Comparison of ENCODE assay signal across 16 cellular contexts in genomic region chr2:186540971-186541370, GRCh38. TPM values are rescaled to one million over a fixed set of nuclear protein-coding genes. Genes with fewer than 3 reads are reported as not detected.
DNase-seq lines count a peak whose midpoint lies in the region; ATAC-seq, FAIRE-seq and TF ChIP-seq lines count a peak whose summit lies in the region.
"Had no signal": no experiment of that assay in that cellular context is flagged by ENCODE, and none has a peak within 500 bp of the region (broad histone marks: within the 10 kb centered on the region; RNA-seq: fewer than 3 reads in every experiment).

No MANE protein-coding gene starts in this region.

- H2BK20ac ChIP-seq in IMR-90 (ENCODE audit: low read depth, low read length) = no peak overlapping the region

- peak overlapping the region; percentile 34; the same call in 1 of the 2 replicates for H3K4me2 ChIP-seq in IMR-90 (ENCODE audit: low read depth, low read length)
- no peak overlapping the region for H3K4me2 ChIP-seq in mesendoderm (ENCODE audit: low read length)

- FAIRE-seq in GM12892 (lab: Jason Lieb, UNC) = no peak
- FAIRE-seq: H1 had no signal

- H3K18ac ChIP-seq in IMR-90 (ENCODE audit: low read depth, low read length) = no peak overlapping the region; the same call in 1 of the 2 replicates
- no peak overlapping the region for H3K18ac ChIP-seq in mesendoderm (ENCODE audit: low read length)

- H3K9me3 ChIP-seq in A673 (ENCODE audit: low read depth, low read length, poor library complexity, severe bottlenecking) = no peaks in the 10 kb centered on the region
- H3K9me3 ChIP-seq in IMR-90 (ENCODE audit: control insufficient read depth, insufficient read depth, low read length) = no peaks in the 10 kb centered on the region
- H3K9me3 ChIP-seq: gastroesophageal sphincter, psoas muscle, upper lobe of left lung had no signal

- H4K5ac ChIP-seq in IMR-90 (ENCODE audit: low read depth, low read length) (no peak overlapping the region; the same call in 1 of the 2 replicates), mesendoderm (ENCODE audit: low read length) (no peak overlapping the region)

- no peak overlapping the region for H4K8ac ChIP-seq in IMR-90 (ENCODE audit: low read depth in 2 of 2, low read length in 2 of 2)
- no peak overlapping the region for H4K8ac ChIP-seq in mesendoderm (ENCODE audit: low read depth, low read length)

- H3K56ac ChIP-seq in IMR-90 (ENCODE audit: extremely low read depth, insufficient read depth, low read length) (no peak overlapping the region), mesendoderm (ENCODE audit: low read length) (no peak overlapping the region)

- H3K27me3 ChIP-seq in A673 (replicated peaks; ENCODE audit: insufficient read depth, low read depth, low read length, poor library complexity) (no peaks in the 10 kb centered on the region), IMR-90 (ENCODE audit: control insufficient read depth, insufficient read depth, low read length) (no peaks in the 10 kb centered on the region), mesendoderm (ENCODE audit: insufficient read depth, low read length, poor library complexity) (no peaks in the 10 kb centered on the region)
- H3K27me3 ChIP-seq: gastroesophageal sphincter, upper lobe of left lung had no signal

- CTCF ChIA-PET in A673 (lab: Charles Lee) (no interaction called here), IMR-90 (lab: Yijun Ruan, JAX) (interaction anchor here (0.8 kb wide), 1 partner anchor 11 kb away, joined by 3 read pairs; no protein-coding TSS in a partner anchor)

- in situ Hi-C loops in IMR-90 (cut with MboI; ENCODE audit: low sequenced_read_pairs) = no loop called here

- no CpG with 5 or more reads among the region's 4 CpGs for WGBS in IMR-90 (ENCODE audit: extremely low coverage in 2 of 2, insufficient read length in 1 of 2), 2 experiments
- no CpG with 5 or more reads among the region's 4 CpGs for WGBS in mesendoderm (ENCODE audit: extremely low coverage, insufficient coverage, low lambda C conversion rate)

- intact Hi-C loops in A673 (cut with micrococcal nuclease; ENCODE audit: unreplicated experiment) = loop anchor here (5.0 kb wide), 1 partner anchor 51 kb away; the partner anchor contains the start of gene ITGAV
- intact Hi-C loops in IMR-90 (cut with micrococcal nuclease) = no loop called here

- H3K36me3 ChIP-seq in A673 (ENCODE audit: insufficient read depth, low read length, poor library complexity, severe bottlenecking) = no peaks in the 10 kb centered on the region
- H3K36me3 ChIP-seq in IMR-90 (ENCODE audit: control insufficient read depth, insufficient read depth, low read length) = no peaks in the 10 kb centered on the region
- no peaks in the 10 kb centered on the region for H3K36me3 ChIP-seq in mesendoderm (ENCODE audit: control insufficient read depth, insufficient read depth, low read length)
- H3K36me3 ChIP-seq: gastroesophageal sphincter, upper lobe of left lung had no signal

- no peak overlapping the region for H3K4ac ChIP-seq in IMR-90 (ENCODE audit: low read depth, low read length)
- no peak overlapping the region for H3K4ac ChIP-seq in mesendoderm (ENCODE audit: low read depth, low read length)

- no peak for TF ChIP-seq POLR2A in IMR-90 (IDR thresholded peaks at IDR 0.05; ENCODE audit: low read depth, low read length)
- TF ChIP-seq POLR2A in GM12892 (IDR thresholded peaks at IDR 0.05; ENCODE audit: low read depth, low read length) = no peak

- DNase-seq in A673 (ENCODE audit: low spot score) (peak; percentile 46), IMR-90 (peak; percentile 49), astrocyte of the hippocampus (ENCODE audit: low read depth, low spot score) (peak; percentile 10), myocyte (ENCODE audit: low read depth) (peak; percentile 52), mesendoderm (no peak), dermis blood vessel endothelial cell (no peak), GM12892 (ENCODE audit: insufficient read length) (no peak)
- DNase-seq in activated CD4-positive, alpha-beta T cell treated with anti-CD3 and anti-CD28 coated beads, Interleukin-2, amount 50 U/mL, for 48 hours = no peak
- DNase-seq: activated CD4-positive, alpha-beta T cell treated with anti-CD3 and anti-CD28 coated beads, Interleukin-2, amount 10 ng/mL, durations not matched to agents 24 days and 14 days; activated naive CD8-positive, alpha-beta T cell treated with anti-CD3 and anti-CD28 coated beads, Interleukin-2, amount 10 ng/mL, durations not matched to agents 7 days and 5 days; GDM1; psoas muscle; SHP77 treated with DMSO at 0.1 percent for 48 hours; upper lobe of left lung had no signal

- no peak for TF ChIP-seq CTCF in A673 (conservative IDR thresholded peaks at IDR 0.05; ENCODE audit: low read depth, low read length)
- no peak for TF ChIP-seq CTCF in IMR-90 (conservative IDR thresholded peaks at IDR 0.05; ENCODE audit: low read depth, low read length)

- H2BK15ac ChIP-seq in IMR-90 (ENCODE audit: low read depth, low read length) = no peak overlapping the region
- no peak overlapping the region for H2BK15ac ChIP-seq in mesendoderm (replicated peaks; ENCODE audit: low read depth)

- H3K4me3 ChIP-seq in A673 (ENCODE audit: low read depth, low read length, poor library complexity, severe bottlenecking) (no peak overlapping the region), IMR-90 (ENCODE audit: insufficient read depth, low read depth, low read length) (no peak overlapping the region), mesendoderm (ENCODE audit: low read length) (no peak overlapping the region)
- H3K4me3 ChIP-seq: gastroesophageal sphincter, psoas muscle, upper lobe of left lung had no signal

- H3K79me2 ChIP-seq in mesendoderm (ENCODE audit: control insufficient read depth, insufficient read depth, low read length) = no peaks in the 10 kb centered on the region

- H3K4me1 ChIP-seq in A673 (ENCODE audit: insufficient read depth, low read length, poor library complexity, severe bottlenecking) (peaks cover 37% of the 10 kb centered on the region), IMR-90 (ENCODE audit: control insufficient read depth, insufficient read depth, low read length) (peaks cover 11% of the 10 kb centered on the region), mesendoderm (ENCODE audit: control insufficient read depth, low read depth, low read length) (peaks cover 1% of the 10 kb centered on the region)
- H3K4me1 ChIP-seq: psoas muscle had no signal

- H4K20me1 ChIP-seq in IMR-90 (ENCODE audit: insufficient read depth, low read length) = no peaks in the 10 kb centered on the region

- POLR2A ChIA-PET in A673 (lab: Charles Lee; ENCODE audit: low non-redundant PET) (no interaction called here), IMR-90 (lab: Charles Lee; ENCODE audit: unreplicated experiment) (no interaction called here)

- no peak overlapping the region for H4K91ac ChIP-seq in IMR-90 (ENCODE audit: insufficient read depth, low read depth, low read length)

- H3K14ac ChIP-seq in IMR-90 (replicated peaks; ENCODE audit: low read depth, low read length) = no peak overlapping the region

- no peak overlapping the region for H2BK120ac ChIP-seq in IMR-90 (ENCODE audit: low read depth, low read length)
- no peak overlapping the region for H2BK120ac ChIP-seq in mesendoderm (ENCODE audit: low read depth, low read length)

- H2BK5ac ChIP-seq in IMR-90 (ENCODE audit: low read depth, low read length, poor library complexity, severe bottlenecking) (no peak overlapping the region), mesendoderm (ENCODE audit: low read length) (no peak overlapping the region)

- H3K79me1 ChIP-seq in IMR-90 (ENCODE audit: low read depth in 1 of 2, low read length in 2 of 2) (no peaks in the 10 kb centered on the region), mesendoderm (ENCODE audit: low read length) (no peaks in the 10 kb centered on the region)

- H3K23ac ChIP-seq in IMR-90 (ENCODE audit: low read depth, low read length) (no peak overlapping the region), mesendoderm (ENCODE audit: low read length) (no peak overlapping the region)

- no peak for TF ChIP-seq RAD21 in IMR-90 (IDR thresholded peaks at IDR 0.05; ENCODE audit: low read length)

- dilution Hi-C loops in IMR-90 (cut with HindIII; ENCODE audit: low sequenced_read_pairs, unreplicated experiment) = no loop called here

- no peak overlapping the region for H2AFZ ChIP-seq in IMR-90 (replicated peaks; ENCODE audit: low read length, poor library complexity)

- H3K9ac ChIP-seq in IMR-90 (ENCODE audit: low read depth, low read length) (no peak overlapping the region), mesendoderm (ENCODE audit: low read length) (no peak overlapping the region)

- H3K27ac ChIP-seq in A673 (ENCODE audit: low read depth, low read length, poor library complexity, severe bottlenecking) (peak overlapping the region; percentile 20), IMR-90 (ENCODE audit: insufficient read depth, low read length) (no peak overlapping the region; the same call in 1 of the 2 replicates), mesendoderm (ENCODE audit: low read depth, low read length) (no peak overlapping the region)
- H3K27ac ChIP-seq: gastroesophageal sphincter, psoas muscle, upper lobe of left lung had no signal

- H2AK9ac ChIP-seq in IMR-90 (replicated peaks; ENCODE audit: low read depth, low read length, poor library complexity) = no peak overlapping the region

- ATAC-seq in IMR-90 (ENCODE audit: low read depth) = no peak
- ATAC-seq: gastroesophageal sphincter, psoas muscle had no signal

- no TSS peak for BruUV-seq in A673 (replicated peaks; lab: Mats Ljungman, UMichigan)
- BruUV-seq in IMR-90 (replicated peaks; lab: Mats Ljungman, UMichigan) = no TSS peak

- H3K9me1 ChIP-seq in IMR-90 (ENCODE audit: insufficient read depth, low read length) = peaks cover 3% of the 10 kb centered on the region; the same call in 1 of the 2 replicates

- H2AK5ac ChIP-seq in IMR-90 (ENCODE audit: low read depth, low read length) = no peak overlapping the region
- H2AK5ac ChIP-seq in mesendoderm (ENCODE audit: low read length) = no peak overlapping the region

RNA-seq across cellular contexts. Expression of gene ITGAV, which starts 48.9 kb away (rescaled TPM):
- total RNA-seq in A673 (2021) = 28.4 and 33.7 TPM in 2 replicates
- total RNA-seq in IMR-90 (2012; rRNA removed) = 181 and 204 TPM in 2 replicates
- 45.8 and 51.4 TPM in 2 replicates for polyA plus RNA-seq in IMR-90 (2012; rRNA removed)
- polyA plus RNA-seq in IMR-90 (2012; cell fraction: cytosol; rRNA removed) = 12.4 and 14.0 TPM in 2 replicates
- polyA plus RNA-seq in IMR-90 (2012; cell fraction: nucleus; rRNA removed; ENCODE audit: low replicate concordance) = 9.3 and 71.1 TPM in 2 replicates
- total RNA-seq in myocyte = 166 TPM in 2 replicates
- 135 TPM for polyA plus RNA-seq in myocyte (2012)
- polyA plus RNA-seq in mesendoderm (2013, experiment 1 of 2) = 25.0 TPM
- 25.4 TPM for polyA plus RNA-seq in mesendoderm (2013, experiment 2 of 2)
- 182 and 188 TPM in 2 replicates for total RNA-seq in dermis blood vessel endothelial cell
- polyA plus RNA-seq in GM12892 (2012; ENCODE audit: missing spikeins) = 5.1 TPM

RNA-seq across cellular contexts. Expression of gene ZC3H15, which starts 54.9 kb away (rescaled TPM):
- total RNA-seq in A673 (2021) (86.1 and 95.1 TPM in 2 replicates), IMR-90 (2012; rRNA removed) (22.9 and 65.0 TPM in 2 replicates), myocyte (85.7 and 89.5 TPM in 2 replicates), dermis blood vessel endothelial cell (77.9 and 105 TPM in 2 replicates)
- 40.2 and 47.4 TPM in 2 replicates for polyA plus RNA-seq in IMR-90 (2012; rRNA removed)
- 3.8 and 13.1 TPM in 2 replicates for polyA plus RNA-seq in IMR-90 (2012; cell fraction: cytosol; rRNA removed)
- 4.2 and 41.0 TPM in 2 replicates for polyA plus RNA-seq in IMR-90 (2012; cell fraction: nucleus; rRNA removed; ENCODE audit: low replicate concordance)
- 35.2 TPM for polyA plus RNA-seq in myocyte (2012)
- polyA plus RNA-seq in mesendoderm (2013, experiment 1 of 2) = 132 TPM
- polyA plus RNA-seq in mesendoderm (2013, experiment 2 of 2) = 133 TPM
- polyA plus RNA-seq in GM12892 (2012; ENCODE audit: missing spikeins) = 75.6 TPM

Comparison
In these comparisons a context has a peak if more than half of its experiments do, and no peak if none do; other contexts are left out.
1. DNase-seq: peak in A673 (single experiment), IMR-90 (single experiment), astrocyte of the hippocampus (single experiment) and myocyte (single experiment); none in activated CD4-positive, alpha-beta T cell treated with anti-CD3 and anti-CD28 coated beads, Interleukin-2, amount 50 U/mL, for 48 hours (0 of 2), mesendoderm (single experiment), dermis blood vessel endothelial cell (single experiment) and GM12892 (single experiment).